In the genomic region with DNA sequence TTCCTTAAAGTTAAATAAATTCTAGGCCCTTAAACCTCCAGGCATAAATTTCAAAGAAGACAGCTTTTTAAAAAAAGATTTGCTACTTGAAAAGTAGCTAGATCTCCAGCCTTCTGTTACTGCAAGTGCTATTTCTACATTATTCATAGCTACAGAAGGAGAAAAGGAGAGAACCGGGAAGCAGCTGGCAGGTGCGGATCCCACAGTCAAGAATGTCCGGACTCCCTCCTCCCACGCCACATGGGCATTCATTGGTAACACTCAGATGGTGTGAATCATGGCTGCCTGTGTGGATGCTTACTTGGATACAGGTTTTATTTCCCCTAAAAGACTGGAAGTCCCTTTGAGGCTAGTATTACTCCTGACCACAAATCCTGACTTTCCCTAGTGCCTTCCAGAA, we compare ENCODE assay signal across 1 cellular context.
TF ChIP-seq lines count a peak whose summit lies in the region.

No MANE protein-coding gene starts in this region.

TF ChIP-seq in K562, 482 proteins besides CTCF, POLR2A, EP300 and RAD21 (continued from another document):
- TF ChIP-seq FOXM1 (IDR thresholded peaks at IDR 0.05; ENCODE audit: low read depth) (no peak), FOXM1 (CRISPR knock-in tag; IDR thresholded peaks at IDR 0.05; ENCODE audit: low read depth) (no peak), CBFA2T2 (conservative IDR thresholded peaks at IDR 0.05) (no peak), ESRRA (IDR thresholded peaks at IDR 0.05; ENCODE audit: borderline replicate concordance, low read depth) (no peak), POLR3A (IDR thresholded peaks at IDR 0.05; ENCODE audit: borderline replicate concordance, extremely low read depth, insufficient read depth, insufficient read length) (no peak), ERF (CRISPR knock-in tag; IDR thresholded peaks at IDR 0.05) (0 out of 2 replicates have a peak, but pooled peaks have one; percentile 41), HDGF (IDR thresholded peaks at IDR 0.05) (no peak)
- TF ChIP-seq, protein P1, sequence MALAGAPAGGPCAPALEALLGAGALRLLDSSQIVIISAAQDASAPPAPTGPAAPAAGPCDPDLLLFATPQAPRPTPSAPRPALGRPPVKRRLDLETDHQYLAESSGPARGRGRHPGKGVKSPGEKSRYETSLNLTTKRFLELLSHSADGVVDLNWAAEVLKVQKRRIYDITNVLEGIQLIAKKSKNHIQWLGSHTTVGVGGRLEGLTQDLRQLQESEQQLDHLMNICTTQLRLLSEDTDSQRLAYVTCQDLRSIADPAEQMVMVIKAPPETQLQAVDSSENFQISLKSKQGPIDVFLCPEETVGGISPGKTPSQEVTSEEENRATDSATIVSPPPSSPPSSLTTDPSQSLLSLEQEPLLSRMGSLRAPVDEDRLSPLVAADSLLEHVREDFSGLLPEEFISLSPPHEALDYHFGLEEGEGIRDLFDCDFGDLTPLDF (CRISPR knock-in tag; IDR thresholded peaks at IDR 0.05), result peak; percentile 75; the same call in 1 of the 2 replicates
- TF ChIP-seq, protein P2, sequence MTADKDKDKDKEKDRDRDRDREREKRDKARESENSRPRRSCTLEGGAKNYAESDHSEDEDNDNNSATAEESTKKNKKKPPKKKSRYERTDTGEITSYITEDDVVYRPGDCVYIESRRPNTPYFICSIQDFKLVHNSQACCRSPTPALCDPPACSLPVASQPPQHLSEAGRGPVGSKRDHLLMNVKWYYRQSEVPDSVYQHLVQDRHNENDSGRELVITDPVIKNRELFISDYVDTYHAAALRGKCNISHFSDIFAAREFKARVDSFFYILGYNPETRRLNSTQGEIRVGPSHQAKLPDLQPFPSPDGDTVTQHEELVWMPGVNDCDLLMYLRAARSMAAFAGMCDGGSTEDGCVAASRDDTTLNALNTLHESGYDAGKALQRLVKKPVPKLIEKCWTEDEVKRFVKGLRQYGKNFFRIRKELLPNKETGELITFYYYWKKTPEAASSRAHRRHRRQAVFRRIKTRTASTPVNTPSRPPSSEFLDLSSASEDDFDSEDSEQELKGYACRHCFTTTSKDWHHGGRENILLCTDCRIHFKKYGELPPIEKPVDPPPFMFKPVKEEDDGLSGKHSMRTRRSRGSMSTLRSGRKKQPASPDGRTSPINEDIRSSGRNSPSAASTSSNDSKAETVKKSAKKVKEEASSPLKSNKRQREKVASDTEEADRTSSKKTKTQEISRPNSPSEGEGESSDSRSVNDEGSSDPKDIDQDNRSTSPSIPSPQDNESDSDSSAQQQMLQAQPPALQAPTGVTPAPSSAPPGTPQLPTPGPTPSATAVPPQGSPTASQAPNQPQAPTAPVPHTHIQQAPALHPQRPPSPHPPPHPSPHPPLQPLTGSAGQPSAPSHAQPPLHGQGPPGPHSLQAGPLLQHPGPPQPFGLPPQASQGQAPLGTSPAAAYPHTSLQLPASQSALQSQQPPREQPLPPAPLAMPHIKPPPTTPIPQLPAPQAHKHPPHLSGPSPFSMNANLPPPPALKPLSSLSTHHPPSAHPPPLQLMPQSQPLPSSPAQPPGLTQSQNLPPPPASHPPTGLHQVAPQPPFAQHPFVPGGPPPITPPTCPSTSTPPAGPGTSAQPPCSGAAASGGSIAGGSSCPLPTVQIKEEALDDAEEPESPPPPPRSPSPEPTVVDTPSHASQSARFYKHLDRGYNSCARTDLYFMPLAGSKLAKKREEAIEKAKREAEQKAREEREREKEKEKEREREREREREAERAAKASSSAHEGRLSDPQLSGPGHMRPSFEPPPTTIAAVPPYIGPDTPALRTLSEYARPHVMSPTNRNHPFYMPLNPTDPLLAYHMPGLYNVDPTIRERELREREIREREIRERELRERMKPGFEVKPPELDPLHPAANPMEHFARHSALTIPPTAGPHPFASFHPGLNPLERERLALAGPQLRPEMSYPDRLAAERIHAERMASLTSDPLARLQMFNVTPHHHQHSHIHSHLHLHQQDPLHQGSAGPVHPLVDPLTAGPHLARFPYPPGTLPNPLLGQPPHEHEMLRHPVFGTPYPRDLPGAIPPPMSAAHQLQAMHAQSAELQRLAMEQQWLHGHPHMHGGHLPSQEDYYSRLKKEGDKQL (CRISPR knock-in tag; IDR thresholded peaks at IDR 0.05; ENCODE audit: borderline replicate concordance), result no peak
